8 cellular contexts compared by ENCODE assay signal in the genomic region with DNA sequence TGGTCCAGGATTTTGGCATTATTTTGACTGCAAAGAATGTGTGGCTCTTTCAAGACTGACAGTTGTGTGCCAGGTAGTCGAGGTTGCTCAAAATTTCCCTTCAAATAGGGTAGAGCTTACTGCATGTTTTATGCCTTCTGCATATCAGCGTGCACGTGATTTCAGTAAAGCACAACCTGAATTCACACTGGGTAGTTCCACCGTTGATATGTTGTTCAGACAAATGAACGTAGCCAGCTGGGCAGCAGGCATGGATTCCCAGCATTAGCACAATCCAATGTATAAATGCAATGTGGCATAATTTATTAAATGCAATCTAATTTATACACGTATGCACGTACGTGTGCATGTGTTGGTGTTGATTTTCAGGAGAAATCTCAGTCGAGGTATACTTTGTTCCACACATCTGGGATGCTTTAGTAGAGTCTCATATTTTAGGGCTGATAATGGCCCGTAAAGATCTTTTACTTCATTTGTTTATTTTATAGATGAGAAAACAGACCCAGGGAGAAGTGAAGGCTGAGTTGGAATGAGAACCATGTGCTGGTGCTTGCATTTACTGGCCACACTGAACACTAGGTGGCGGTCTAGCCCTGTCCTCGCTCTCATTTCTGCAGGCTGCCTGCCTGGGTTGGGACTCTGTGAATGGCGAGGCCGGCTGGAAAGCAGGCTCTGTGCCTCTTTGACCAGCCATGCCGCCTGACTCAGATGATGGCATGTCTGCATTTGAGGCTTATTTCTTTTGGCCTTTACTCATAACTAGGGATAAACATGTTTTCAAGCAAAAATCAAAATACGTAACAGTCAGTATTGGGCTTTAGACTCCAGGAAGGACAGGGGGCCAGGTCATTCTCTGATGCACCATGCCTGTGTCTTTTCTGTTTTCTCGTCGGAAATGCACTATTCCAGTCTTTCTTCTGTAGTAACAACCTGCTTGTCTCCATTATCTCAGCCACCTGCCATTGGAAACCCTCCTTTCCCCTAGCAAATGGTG.
DNase-seq lines count a peak whose midpoint lies in the region; ATAC-seq, FAIRE-seq and TF ChIP-seq lines count a peak whose summit lies in the region.

No MANE protein-coding gene starts in this region.

- no peak overlapping the region for H3K4me3 ChIP-seq in astrocyte of the cerebellum (ENCODE audit: low read depth, low read length)

- in situ Hi-C loops in astrocyte of the cerebellum (cut with HindIII; ENCODE audit: low sequenced_read_pairs): no loop called here

- CTCF ChIA-PET in GM10248 (lab: Yijun Ruan, JAX): interaction anchor here (0.7 to 2.2 kb wide), 11 partner anchors 9 to 142 kb away, joined by 3 to 9 read pairs (median 3); no protein-coding TSS in a partner anchor

- peak; percentile 88 for ATAC-seq in GM21737 (IDR thresholded peaks at IDR 0.05; ENCODE audit: unreplicated experiment)

- TF ChIP-seq CTCF in GM10248 (IDR thresholded peaks at IDR 0.05; ENCODE audit: control extremely low read depth, extremely low read depth, low read depth, missing control alignments) (peak; percentile 70), astrocyte of the cerebellum (IDR thresholded peaks at IDR 0.05; ENCODE audit: low read depth, low read length, missing control alignments) (peak; percentile 72)

- peak; percentile 71 for DNase-seq in GM10248 (ENCODE audit: extremely low spot score)
- DNase-seq in Kasumi-1 (lab: John Stamatoyannopoulos, UW): peak; percentile 75 to 82
- peak; percentile 61 for DNase-seq in SKM-1 treated with dmso at 0.1 percent for 144 hours (lab: John Stamatoyannopoulos, UW; ENCODE audit: unreplicated experiment)
- peak; percentile 39 for DNase-seq in astrocyte of the cerebellum (ENCODE audit: low read depth)
- DNase-seq in hippocampal formation (lab: John Stamatoyannopoulos, UW): peak; percentile 67 to 72
- peak; percentile 33 for DNase-seq in smooth muscle cell of the brain vasculature (ENCODE audit: low read depth, low spot score)
- DNase-seq in HTR-8/SVneo (ENCODE audit: insufficient read length, low spot score): no peak

- no peak for FAIRE-seq in HTR-8/SVneo (lab: Jason Lieb, UNC)

- POLR2A ChIA-PET in GM10248 (lab: Yijun Ruan, JAX): no interaction called here
